29 cellular contexts compared by ENCODE assay signal in the genomic region with DNA sequence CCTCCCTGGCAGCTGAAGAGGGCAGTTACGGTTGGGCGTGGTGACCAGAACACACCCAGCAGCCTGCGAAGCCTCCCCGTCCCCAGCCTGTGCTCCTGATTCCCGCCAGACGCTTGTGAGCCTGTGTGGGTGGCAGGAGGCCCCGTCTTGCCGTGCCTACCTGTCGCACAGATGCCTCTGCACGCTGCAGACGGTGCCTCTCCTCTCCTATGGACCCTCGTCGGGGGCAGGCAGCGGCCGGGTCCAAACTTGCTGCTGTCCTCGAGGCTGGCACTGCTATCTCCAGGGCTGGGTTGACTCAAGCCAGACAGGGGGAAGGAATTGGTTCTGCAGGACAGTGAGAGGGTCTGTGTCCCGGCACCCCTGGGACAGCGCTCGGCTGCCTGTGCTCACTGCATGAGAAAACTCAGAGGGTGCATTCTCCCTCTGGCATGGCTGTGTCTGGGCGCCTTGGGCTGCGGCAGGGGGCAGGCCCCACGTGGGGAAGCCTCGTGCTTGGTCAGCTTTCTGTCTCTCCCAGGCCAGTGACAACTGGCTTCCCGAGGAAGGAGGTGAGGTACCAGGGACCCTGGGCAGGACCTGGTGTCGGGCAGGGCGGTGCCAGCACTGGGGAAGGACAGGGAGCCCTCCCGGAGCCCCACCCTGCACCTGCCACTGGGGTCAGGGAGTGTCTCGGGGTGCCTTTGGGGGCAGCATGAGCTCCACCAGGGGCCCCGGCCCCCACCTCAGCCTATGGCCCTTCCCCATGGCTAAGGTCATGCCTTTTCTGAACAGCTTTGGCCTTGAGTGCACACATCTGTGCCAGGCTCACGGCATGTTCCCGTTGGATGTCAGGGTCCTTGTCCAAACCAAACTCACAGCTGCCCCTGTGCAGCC.
DNase-seq lines count a peak whose midpoint lies in the region; ATAC-seq, FAIRE-seq and TF ChIP-seq lines count a peak whose summit lies in the region.
"Had no signal": no experiment of that assay in that cellular context is flagged by ENCODE, and none has a peak within 500 bp of the region (broad histone marks: within the 10 kb centered on the region; RNA-seq: fewer than 3 reads in every experiment).

No MANE protein-coding gene starts in this region.

- TF ChIP-seq CTCF in glutamatergic neuron (IDR thresholded peaks at IDR 0.05; ENCODE audit: partially characterized antibody, unreplicated experiment) (no peak), right lobe of liver (IDR thresholded peaks at IDR 0.05) (no peak), tibial artery (IDR thresholded peaks at IDR 0.05) (no peak), prostate gland (IDR thresholded peaks at IDR 0.05) (no peak), D721Med (IDR thresholded peaks at IDR 0.05; ENCODE audit: insufficient read depth, missing control alignments) (no peak), coronary artery (IDR thresholded peaks at IDR 0.05) (no peak)

- peak; percentile 17 for DNase-seq in activated CD4-positive, CD25-positive, alpha-beta regulatory T cell treated with anti-CD3 and anti-CD28 coated beads, Interleukin-2, amount 50 U/mL, for 72 hours
- DNase-seq in glutamatergic neuron (peak; percentile 17), right lobe of liver (peak in 2 of 3 donors; percentile 36 to 43), tibial artery (peak; percentile 12 to 57), prostate gland (ENCODE audit: low spot score) (no peak), D721Med (ENCODE audit: insufficient read length, low spot score) (no peak), coronary artery (ENCODE audit: low spot score) (no peak)
- DNase-seq: activated CD4-positive, alpha-beta T cell treated with anti-CD3 and anti-CD28 coated beads for 48 hours; activated naive CD8-positive, alpha-beta T cell treated with anti-CD3 and anti-CD28 coated beads, Interleukin-2, amount 10 ng/mL, durations not matched to agents 7 days and 5 days; cortex of kidney; DMS79 treated with DMSO at 0.1 percent for 48 hours; effector memory CD8-positive, alpha-beta T cell; erythroblast; GF-D8; NCI-H510A treated with DMSO at 0.1 percent for 48 hours; NK-92 treated with Interleukin-12 subunit alpha and Interleukin-12 subunit beta, amount 100 ng/mL, for 24 hours; SHP77; stimulated activated CD4-positive, alpha-beta T cell treated with anti-CD3 and anti-CD28 coated beads, Interleukin-1b, Interleukin-23, amount 100 ng/mL, for 48 hours had no signal

- WGBS in right lobe of liver (ENCODE audit: insufficient coverage, low coverage, low lambda C conversion rate, missing lambda C conversion rate) = 48% methylated on average over 4 of the region's 31 CpGs
- WGBS in prostate gland = 88% methylated on average over 13 of the region's 31 CpGs

- H3K27ac ChIP-seq in right lobe of liver (no peak overlapping the region), tibial artery (no peak overlapping the region), prostate gland (no peak overlapping the region), coronary artery (no peak overlapping the region)
- H3K27ac ChIP-seq: cardiac muscle cell had no signal

- H3K27me3 ChIP-seq in right lobe of liver (no peaks in the 10 kb centered on the region), tibial artery (peaks cover 0 to 35% of the 10 kb centered on the region in 2 donors), prostate gland (replicated peaks; ENCODE audit: insufficient read depth) (no peaks in the 10 kb centered on the region)
- H3K27me3 ChIP-seq: cardiac muscle cell had no signal

- peaks cover 13% of the 10 kb centered on the region for H3K4me1 Mint-ChIP-seq in glutamatergic neuron (ENCODE audit: low read depth, unreplicated experiment)
- H3K4me1 Mint-ChIP-seq: CD14-positive monocyte; IgD-negative memory B cell; stimulated activated naive CD8-positive, alpha-beta T cell treated with anti-CD3 and anti-CD28 coated beads, Interleukin-15, amount 100 ng/mL, for 72 hours had no signal

- H3K36me3 ChIP-seq in right lobe of liver (no peaks in the 10 kb centered on the region), tibial artery (no peaks in the 10 kb centered on the region), prostate gland (no peaks in the 10 kb centered on the region)
- H3K36me3 ChIP-seq: cardiac muscle cell had no signal

- no peak overlapping the region for H3K4me3 ChIP-seq in right lobe of liver
- H3K4me3 ChIP-seq in tibial artery = no peak overlapping the region
- H3K4me3 ChIP-seq in prostate gland = no peak overlapping the region
- H3K4me3 ChIP-seq in coronary artery = no peak overlapping the region
- H3K4me3 ChIP-seq: cardiac muscle cell, lung, smooth muscle cell had no signal

- no peak overlapping the region for H3K27ac Mint-ChIP-seq in glutamatergic neuron (ENCODE audit: unreplicated experiment)
- H3K27ac Mint-ChIP-seq: activated naive CD8-positive, alpha-beta T cell treated with anti-CD3 and anti-CD28 coated beads, Interleukin-2, amount 10 ng/mL, durations not matched to agents 7 days and 5 days; CD14-positive monocyte; effector memory CD8-positive, alpha-beta T cell; IgD-negative memory B cell; natural killer cell treated with Interleukin-12 subunit alpha and Interleukin-12 subunit beta and Interleukin-15 and Interleukin-18, amount 100 ng/mL, for 72 hours; stimulated activated naive CD8-positive, alpha-beta T cell treated with anti-CD3 and anti-CD28 coated beads, Interleukin-15, amount 100 ng/mL, for 72 hours had no signal

- intact Hi-C loops in right lobe of liver (cut with DNase I) (no loop called here), tibial artery (cut with DNase I; ENCODE audit: low total_unique reads) (no loop called here), prostate gland (cut with DNase I) (no loop called here)

- H3K4me3 Mint-ChIP-seq in glutamatergic neuron (ENCODE audit: unreplicated experiment) = no peak overlapping the region
- H3K4me3 Mint-ChIP-seq: activated naive CD8-positive, alpha-beta T cell treated with anti-CD3 and anti-CD28 coated beads, Interleukin-2, amount 10 ng/mL, durations not matched to agents 7 days and 5 days; CD14-positive monocyte; effector memory CD8-positive, alpha-beta T cell; natural killer cell treated with Interleukin-12 subunit alpha and Interleukin-12 subunit beta and Interleukin-15 and Interleukin-18, amount 100 ng/mL, for 72 hours; stimulated activated naive CD8-positive, alpha-beta T cell treated with anti-CD3 and anti-CD28 coated beads, Interleukin-15, amount 100 ng/mL, for 72 hours had no signal

- no peak for TF ChIP-seq POLR2A in right lobe of liver (IDR thresholded peaks at IDR 0.05)
- no peak for TF ChIP-seq POLR2A in prostate gland (IDR thresholded peaks at IDR 0.05)

- FAIRE-seq in D721Med (lab: Jason Lieb, UNC) = no peak
- FAIRE-seq: A204.1, astrocyte had no signal

- no peaks in the 10 kb centered on the region for H3K36me3 Mint-ChIP-seq in glutamatergic neuron (ENCODE audit: unreplicated experiment)
- H3K36me3 Mint-ChIP-seq: activated naive CD8-positive, alpha-beta T cell treated with anti-CD3 and anti-CD28 coated beads, Interleukin-2, amount 10 ng/mL, durations not matched to agents 7 days and 5 days; CD14-positive monocyte; IgD-negative memory B cell; natural killer cell treated with Interleukin-12 subunit alpha and Interleukin-12 subunit beta and Interleukin-15 and Interleukin-18, amount 100 ng/mL, for 72 hours had no signal

- no peak for ATAC-seq in activated CD4-positive, CD25-positive, alpha-beta regulatory T cell treated with anti-CD3 and anti-CD28 coated beads, Interleukin-2, amount 50 U/mL, for 24 hours
- no peak for ATAC-seq in right lobe of liver
- ATAC-seq: effector memory CD8-positive, alpha-beta T cell; natural killer cell treated with Interleukin-12 subunit alpha and Interleukin-12 subunit beta and Interleukin-15 and Interleukin-18, amount 100 ng/mL, for 72 hours; stimulated activated naive CD8-positive, alpha-beta T cell treated with anti-CD3 and anti-CD28 coated beads, Interleukin-15, amount 100 ng/mL, for 72 hours had no signal

- H3K9me3 Mint-ChIP-seq in glutamatergic neuron (ENCODE audit: unreplicated experiment) = peaks cover 11% of the 10 kb centered on the region
- H3K9me3 Mint-ChIP-seq: activated naive CD8-positive, alpha-beta T cell treated with anti-CD3 and anti-CD28 coated beads, Interleukin-2, amount 10 ng/mL, durations not matched to agents 7 days and 5 days; effector memory CD8-positive, alpha-beta T cell; IgD-negative memory B cell; natural killer cell treated with Interleukin-12 subunit alpha and Interleukin-12 subunit beta and Interleukin-15 and Interleukin-18, amount 100 ng/mL, for 72 hours; stimulated activated naive CD8-positive, alpha-beta T cell treated with anti-CD3 and anti-CD28 coated beads, Interleukin-15, amount 100 ng/mL, for 72 hours had no signal

- no peaks in the 10 kb centered on the region for H3K4me1 ChIP-seq in right lobe of liver
- H3K4me1 ChIP-seq in tibial artery = no peaks in the 10 kb centered on the region
- no peaks in the 10 kb centered on the region for H3K4me1 ChIP-seq in prostate gland (replicated peaks)
- H3K4me1 ChIP-seq: Caco-2 had no signal

- no peaks in the 10 kb centered on the region for H3K27me3 Mint-ChIP-seq in glutamatergic neuron (ENCODE audit: unreplicated experiment)
- H3K27me3 Mint-ChIP-seq: activated naive CD8-positive, alpha-beta T cell treated with anti-CD3 and anti-CD28 coated beads, Interleukin-2, amount 10 ng/mL, durations not matched to agents 7 days and 5 days; natural killer cell treated with Interleukin-12 subunit alpha and Interleukin-12 subunit beta and Interleukin-15 and Interleukin-18, amount 100 ng/mL, for 72 hours had no signal

- no peaks in the 10 kb centered on the region for H3K9me3 ChIP-seq in right lobe of liver
- no peaks in the 10 kb centered on the region for H3K9me3 ChIP-seq in tibial artery
- no peaks in the 10 kb centered on the region for H3K9me3 ChIP-seq in prostate gland
- H3K9me3 ChIP-seq: Caco-2 had no signal

Comparison
In these comparisons a context has a peak if more than half of its experiments do, and no peak if none do; other contexts are left out.
1. DNase-seq: peak in activated CD4-positive, CD25-positive, alpha-beta regulatory T cell treated with anti-CD3 and anti-CD28 coated beads, Interleukin-2, amount 50 U/mL, for 72 hours (single experiment), glutamatergic neuron (single experiment), right lobe of liver (2 of 3) and tibial artery (2 of 2); none in prostate gland (single experiment), D721Med (single experiment) and coronary artery (single experiment).